In genomic region chr1:144546274-144547171, GRCh38 we compare ENCODE assay signal across 8 cellular contexts. TPM values are rescaled to one million over a fixed set of nuclear protein-coding genes. Genes with fewer than 3 reads are reported as not detected.
DNase-seq lines count a peak whose midpoint lies in the region; ATAC-seq, FAIRE-seq and TF ChIP-seq lines count a peak whose summit lies in the region.
"Not testable (repeated sequence)": the region's sequence is repeated elsewhere in the genome, so short reads cannot be mapped to it uniquely, and the experiment has no call there.

No MANE protein-coding gene starts in this region.

- not testable (repeated sequence) for TF ChIP-seq CTCF in mesothelial cell of epicardium (IDR thresholded peaks at IDR 0.05; ENCODE audit: unreplicated experiment)

- FAIRE-seq in RCC 7860 (lab: Jason Lieb, UNC), result not testable (repeated sequence)

- not testable (repeated sequence) for H3K9me3 Mint-ChIP-seq in activated T-cell treated with anti-CD3 and anti-CD28 coated beads, Interleukin-2, amount 50 U/mL, for 72 hours; mesothelial cell of epicardium

- not testable (repeated sequence) for H3K27me3 ChIP-seq in esophagus (ENCODE audit: control insufficient read depth in 1 of 2, insufficient read depth in 2 of 2, low read length in 2 of 2)

- DNase-seq in CMK (ENCODE audit: low read depth) (peak; percentile 59), RCC 7860 (ENCODE audit: low spot score) (peak; percentile 95), mesothelial cell of epicardium (ENCODE audit: low spot score in 2 of 2, unreplicated experiment in 2 of 2) (peak; percentile 27 to 71)
- DNase-seq in activated T-cell treated with anti-CD3 and anti-CD28 coated beads, Interleukin-2, amount 50 U/mL, for 72 hours, result peak; percentile 51 to 74
- DNase-seq in stimulated activated CD8-positive, alpha-beta memory T cell treated with anti-CD3 and anti-CD28 coated beads, Interleukin-12 subunit alpha, Interleukin-12 subunit beta, amount 100 ng/mL, for 4 hours (ENCODE audit: low read depth), result peak; percentile 57

- peak overlapping the region; percentile 83 to 99 for H3K27ac ChIP-seq in esophagus (ENCODE audit: low read depth in 2 of 2, low read length in 1 of 2)

- ATAC-seq in GM21360 (IDR thresholded peaks at IDR 0.05; ENCODE audit: unreplicated experiment), result peak; percentile 74
- peak; percentile 72 for ATAC-seq in HG03565 (IDR thresholded peaks at IDR 0.05; ENCODE audit: unreplicated experiment)
- ATAC-seq in activated T-cell treated with anti-CD3 and anti-CD28 coated beads, Interleukin-2, amount 50 U/mL, for 72 hours (replicated peaks in 1 of 2), result peak; percentile 74 to 75

- H3K4me1 ChIP-seq in esophagus (ENCODE audit: control insufficient read depth in 2 of 2, insufficient read depth in 2 of 2, low read length in 1 of 2), result not testable (repeated sequence)

- peak overlapping the region; percentile 43 to 49 for H3K4me3 ChIP-seq in esophagus (ENCODE audit: low read depth in 1 of 2, low read length in 2 of 2)

- peak overlapping the region; percentile 87 to 93 for H3K4me3 Mint-ChIP-seq in activated T-cell treated with anti-CD3 and anti-CD28 coated beads, Interleukin-2, amount 50 U/mL, for 72 hours
- H3K4me3 Mint-ChIP-seq in mesothelial cell of epicardium, result peak overlapping the region; percentile 76

- H3K36me3 ChIP-seq in esophagus (ENCODE audit: control insufficient read depth in 2 of 2, insufficient read depth in 2 of 2, low read length in 1 of 2), result not testable (repeated sequence)

- peak overlapping the region; percentile 99 for H3K27ac Mint-ChIP-seq in activated T-cell treated with anti-CD3 and anti-CD28 coated beads, Interleukin-2, amount 50 U/mL, for 72 hours
- peak overlapping the region; percentile 100 for H3K27ac Mint-ChIP-seq in mesothelial cell of epicardium

- peaks cover 12% of the 10 kb centered on the region for H3K4me1 Mint-ChIP-seq in activated T-cell treated with anti-CD3 and anti-CD28 coated beads, Interleukin-2, amount 50 U/mL, for 72 hours (ENCODE audit: low read depth)
- H3K4me1 Mint-ChIP-seq in mesothelial cell of epicardium, result peaks cover 18% of the 10 kb centered on the region

- H3K36me3 Mint-ChIP-seq in activated T-cell treated with anti-CD3 and anti-CD28 coated beads, Interleukin-2, amount 50 U/mL, for 72 hours (ENCODE audit: insufficient read depth in 2 of 2); mesothelial cell of epicardium: not testable (repeated sequence)

- WGBS in esophagus, 2 donors, result 1 to 2% methylated on average over 27 to 29 of the region's 37 CpGs

- not testable (repeated sequence) for H3K27me3 Mint-ChIP-seq in activated T-cell treated with anti-CD3 and anti-CD28 coated beads, Interleukin-2, amount 50 U/mL, for 72 hours (ENCODE audit: low read depth); mesothelial cell of epicardium (ENCODE audit: low read depth)

- H3K9me3 ChIP-seq in esophagus (ENCODE audit: control insufficient read depth in 2 of 2, insufficient read depth in 1 of 2, low read depth in 1 of 2, low read length in 1 of 2), result not testable (repeated sequence)

RNA-seq across cellular contexts. Expression of gene PPIAL4F, which starts 46.2 kb away (rescaled TPM):
- not detected for total RNA-seq in activated T-cell treated with anti-CD3 and anti-CD28 coated beads, Interleukin-2, amount 50 U/mL, for 72 hours
- not detected for polyA plus RNA-seq in esophagus
- total RNA-seq in mesothelial cell of epicardium, result not detected in 3 replicates

Comparison
In these comparisons a context has a peak if more than half of its experiments do, and no peak if none do; other contexts are left out.
1. Peak in every context shown above with its lines: DNase-seq, ATAC-seq, H3K4me3 ChIP-seq and H3K27ac ChIP-seq.